8 cellular contexts compared by ENCODE assay signal in genomic region chr13:46553886-46554855, GRCh38. TPM values are rescaled to one million over a fixed set of nuclear protein-coding genes. Genes with fewer than 3 reads are reported as not detected.
DNase-seq lines count a peak whose midpoint lies in the region; ATAC-seq, FAIRE-seq and TF ChIP-seq lines count a peak whose summit lies in the region.

No MANE protein-coding gene starts in this region.

- TF ChIP-seq RAD21 in HepG2 (CRISPR knock-in tag; IDR thresholded peaks at IDR 0.05) = no peak

- TSS peak; percentile 98 for BruUV-seq in HepG2 (replicated peaks; lab: Mats Ljungman, UMichigan)

- no peaks in the 10 kb centered on the region for H3K36me3 ChIP-seq in HepG2 (replicated peaks in 1 of 2; ENCODE audit: control insufficient read depth in 1 of 2, insufficient read depth in 2 of 2, low read length in 2 of 2)

- peak overlapping the region; percentile 69 to 98 (median 79) for H3K4me3 ChIP-seq in HepG2 (replicated peaks in 1 of 3; ENCODE audit: insufficient read depth in 1 of 3, low read depth in 2 of 3, low read length in 3 of 3)

- H4K20me1 ChIP-seq in HepG2 (ENCODE audit: insufficient read depth, low read length) = peaks cover 14% of the 10 kb centered on the region; the same call in 1 of the 2 replicates

- ATAC-seq in HG02884 (IDR thresholded peaks at IDR 0.05; ENCODE audit: unreplicated experiment) (peak; percentile 45), HepG2 (peak; percentile 82)

- peak overlapping the region; percentile 48 for H2AFZ ChIP-seq in HepG2 (ENCODE audit: low read length)

- DNase-seq in NCI-H345 treated with DMSO at 0.1 percent for 48 hours (lab: John Stamatoyannopoulos, UW; ENCODE audit: unreplicated experiment) (peak; percentile 41), dedifferentiated amniotic fluid mesenchymal stem cell (ENCODE audit: extremely low spot score) (peak; percentile 79), HepG2 (ENCODE audit: low spot score) (peak; percentile 86), middle frontal gyrus (ENCODE audit: extremely low spot score, low spot score) (no peak)
- peak; percentile 78 for DNase-seq in activated CD4-positive, alpha-beta T cell treated with anti-CD3 and anti-CD28 coated beads for 48 hours
- peak; percentile 52 for DNase-seq in stimulated activated CD4-positive, alpha-beta T cell treated with anti-CD3 and anti-CD28 coated beads, Interleukin-2, amount 100 ng/mL, for 4 hours (ENCODE audit: low read depth)

- WGBS in HepG2 (ENCODE audit: low lambda C conversion rate) = 1% methylated on average over 17 of the region's 75 CpGs

- POLR2A ChIA-PET in HepG2 (lab: Yijun Ruan, JAX) = interaction anchor here (1.0 kb wide), 1 partner anchor 38 kb away, joined by 3 read pairs; no protein-coding TSS in a partner anchor

- CTCF ChIA-PET in HepG2 (lab: Yijun Ruan, JAX; ENCODE audit: low intra/inter-chr PET ratio, low total read pairs) = no interaction called here

- no peaks in the 10 kb centered on the region; a peak in 1 of 5 replicates for H3K27me3 ChIP-seq in HepG2 (ENCODE audit: control insufficient read depth in 1 of 2, insufficient read depth in 2 of 2, low read length in 2 of 2)

- peaks cover 34% of the 10 kb centered on the region for H3K4me1 ChIP-seq in HepG2 (ENCODE audit: insufficient read depth, low read length)

- H3K79me2 ChIP-seq in HepG2 (ENCODE audit: insufficient read depth, low read length) = peaks cover 57% of the 10 kb centered on the region

- in situ Hi-C loops in HepG2 (cut with HindIII; ENCODE audit: extremely low pct_ligation_motif_present, low pct_unique_long_range_greater_than_20kb) = loop anchor here (5.0 kb wide), 1 partner anchor 168 kb away; no protein-coding TSS in a partner anchor

- H3K9ac ChIP-seq in HepG2 (ENCODE audit: insufficient read depth, low read depth, low read length) = peak overlapping the region; percentile 86

- peak; percentile 56 for FAIRE-seq in HepG2 (lab: Jason Lieb, UNC)

- H3K27ac ChIP-seq in HepG2 (ENCODE audit: extremely low read length, insufficient read depth, low read length) = peak overlapping the region; percentile 71

- peak; percentile 38; the same call in 1 of the 2 replicates for TF ChIP-seq CTCF in HepG2 (CRISPR knock-in tag; IDR thresholded peaks at IDR 0.05)

- TF ChIP-seq POLR2A in GM15510 (IDR thresholded peaks at IDR 0.05; ENCODE audit: borderline replicate concordance, extremely low read depth, insufficient read length) (peak; percentile 60), HepG2 (IDR thresholded peaks at IDR 0.05; ENCODE audit: insufficient read depth in 1 of 2, low read depth in 2 of 2, low read length in 2 of 2) (no peak; a peak in 1 of 4 replicates)

- H3K4me2 ChIP-seq in HepG2 (ENCODE audit: low read depth, low read length) = peak overlapping the region; percentile 73

- intact Hi-C loops in HepG2 (cut with micrococcal nuclease; ENCODE audit: unreplicated experiment) = loop anchor here (2.0 to 10.0 kb wide), 4 partner anchors 53 to 243 kb away; partner anchors contain the start of gene ESD

- no peak for TF ChIP-seq EP300 in HepG2 (IDR thresholded peaks at IDR 0.05; ENCODE audit: low read depth in 2 of 2, low read length in 2 of 2)
- TF ChIP-seq EP300 in HepG2 (CRISPR knock-in tag; IDR thresholded peaks at IDR 0.05; ENCODE audit: borderline replicate concordance) = no peak

- H3K9me3 ChIP-seq in HepG2 (ENCODE audit: low read length) = no peaks in the 10 kb centered on the region

TF ChIP-seq in HepG2, 621 proteins besides CTCF, POLR2A, EP300 and RAD21 (continues in another document):
- peak; percentile 45; the same call in 1 of the 2 replicates for TF ChIP-seq PHF20 (CRISPR knock-in tag; IDR thresholded peaks at IDR 0.05)
- TF ChIP-seq SP2 (CRISPR knock-in tag; IDR thresholded peaks at IDR 0.05) = peak; percentile 27
- peak; percentile 51 for TF ChIP-seq NFKB2 (CRISPR knock-in tag; IDR thresholded peaks at IDR 0.05; ENCODE audit: borderline replicate concordance)
- TF ChIP-seq KDM2A (CRISPR knock-in tag; IDR thresholded peaks at IDR 0.05; ENCODE audit: borderline replicate concordance, low read depth) = peak; percentile 0; the same call in 1 of the 2 replicates
- no peak for TF ChIP-seq ZBTB26 (CRISPR knock-in tag; IDR thresholded peaks at IDR 0.05; ENCODE audit: borderline replicate concordance)
- 0 out of 2 replicates have a peak, but pooled peaks have one; percentile 45 for TF ChIP-seq PITX1 (CRISPR knock-in tag; IDR thresholded peaks at IDR 0.05)
- TF ChIP-seq, protein P1, sequence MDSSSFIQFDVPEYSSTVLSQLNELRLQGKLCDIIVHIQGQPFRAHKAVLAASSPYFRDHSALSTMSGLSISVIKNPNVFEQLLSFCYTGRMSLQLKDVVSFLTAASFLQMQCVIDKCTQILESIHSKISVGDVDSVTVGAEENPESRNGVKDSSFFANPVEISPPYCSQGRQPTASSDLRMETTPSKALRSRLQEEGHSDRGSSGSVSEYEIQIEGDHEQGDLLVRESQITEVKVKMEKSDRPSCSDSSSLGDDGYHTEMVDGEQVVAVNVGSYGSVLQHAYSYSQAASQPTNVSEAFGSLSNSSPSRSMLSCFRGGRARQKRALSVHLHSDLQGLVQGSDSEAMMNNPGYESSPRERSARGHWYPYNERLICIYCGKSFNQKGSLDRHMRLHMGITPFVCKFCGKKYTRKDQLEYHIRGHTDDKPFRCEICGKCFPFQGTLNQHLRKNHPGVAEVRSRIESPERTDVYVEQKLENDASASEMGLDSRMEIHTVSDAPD (CRISPR knock-in tag; IDR thresholded peaks at IDR 0.05) = no peak
- TF ChIP-seq ZNF558 (CRISPR knock-in tag; IDR thresholded peaks at IDR 0.05; ENCODE audit: borderline replicate concordance) = peak; percentile 70; the same call in 1 of the 2 replicates
- TF ChIP-seq HNF1B (CRISPR knock-in tag; IDR thresholded peaks at IDR 0.05) = peak; percentile 38; the same call in 1 of the 2 replicates
- TF ChIP-seq GATAD2A (CRISPR knock-in tag; IDR thresholded peaks at IDR 0.05) = 0 out of 2 replicates have a peak, but pooled peaks have one; percentile 35
- TF ChIP-seq ETV5 (CRISPR knock-in tag; IDR thresholded peaks at IDR 0.05; ENCODE audit: borderline replicate concordance) = peak; percentile 89
- TF ChIP-seq HNRNPL (IDR thresholded peaks at IDR 0.05; ENCODE audit: low read depth, low read length) = peak; percentile 61
- peak; percentile 45; the same call in 1 of the 2 replicates for TF ChIP-seq TFDP2 (CRISPR knock-in tag; IDR thresholded peaks at IDR 0.05)
- TF ChIP-seq ZNF501 (CRISPR knock-in tag; IDR thresholded peaks at IDR 0.05) = peak; percentile 78; the same call in 1 of the 2 replicates

RNA-seq across cellular contexts. Expression of gene LRCH1, which starts 1.2 kb away (rescaled TPM):
- total RNA-seq in HepG2 (2016; rRNA removed; fragmentation: Illumina TruSeq; extraction: Trizol) = 4.1 and 6.6 TPM in 2 replicates
- 2.2 and 2.4 TPM in 2 replicates for total RNA-seq in HepG2 (2016; cell fraction: cytosol; rRNA removed; fragmentation: Illumina TruSeq; extraction: Trizol; ENCODE audit: low read depth)
- total RNA-seq in HepG2 (2016; cell fraction: insoluble cytoplasmic fraction; rRNA removed; fragmentation: Illumina TruSeq; extraction: Trizol) = 4.2 and 6.0 TPM in 2 replicates
- total RNA-seq in HepG2 (2016; cell fraction: membrane; rRNA removed; fragmentation: Illumina TruSeq; extraction: Trizol) = 3.5 and 3.9 TPM in 2 replicates
- 10.2 and 12.6 TPM in 2 replicates for total RNA-seq in HepG2 (2016; cell fraction: nucleus; rRNA removed; fragmentation: Illumina TruSeq; extraction: Trizol)
- 9.2 and 12.6 TPM in 2 replicates for polyA plus RNA-seq in HepG2 (2011; rRNA removed)
- polyA plus RNA-seq in HepG2 (2011; cell fraction: cytosol; rRNA removed) = 4.7 and 5.6 TPM in 2 replicates
- 9.3 and 10.3 TPM in 2 replicates for polyA plus RNA-seq in HepG2 (2011; cell fraction: nucleus; rRNA removed)
- 7.8 and 9.2 TPM in 2 replicates for polyA plus RNA-seq in HepG2 (2012)
- polyA plus RNA-seq in HepG2 (2016; cell fraction: cytosol; fragmentation: Illumina TruSeq; extraction: Trizol; ENCODE audit: low read depth) = 0.29 and 0.41 TPM in 2 replicates
- 6.5 and 7.8 TPM in 2 replicates for polyA plus RNA-seq in HepG2 (2016; cell fraction: insoluble cytoplasmic fraction; fragmentation: Illumina TruSeq; extraction: Trizol; ENCODE audit: low read depth)
- 1.3 and 1.7 TPM in 2 replicates for polyA plus RNA-seq in HepG2 (2016; cell fraction: membrane; fragmentation: Illumina TruSeq; extraction: Trizol; ENCODE audit: low read depth)
- 9.3 TPM in 2 replicates for polyA plus RNA-seq in HepG2 (2016; cell fraction: nucleus; fragmentation: Illumina TruSeq; extraction: Trizol; ENCODE audit: insufficient read depth, low read depth)
- polyA minus RNA-seq in HepG2 (2011; rRNA and poly(A)+ RNA removed; ENCODE audit: low replicate concordance) = 10.6 and 13.7 TPM in 2 replicates
- 8.0 and 9.5 TPM in 2 replicates for polyA minus RNA-seq in HepG2 (2011; cell fraction: cytosol; rRNA and poly(A)+ RNA removed)
- polyA minus RNA-seq in HepG2 (2011; cell fraction: nucleus; rRNA and poly(A)+ RNA removed) = 54.5 and 56.4 TPM in 2 replicates
